Comparison of ENCODE assay signal across 32 cellular contexts in genomic region chr12:77842430-77842829, GRCh38. TPM values are rescaled to one million over a fixed set of nuclear protein-coding genes. Genes with fewer than 3 reads are reported as not detected.
DNase-seq lines count a peak whose midpoint lies in the region; FAIRE-seq and TF ChIP-seq lines count a peak whose summit lies in the region.
"Had no signal": no experiment of that assay in that cellular context is flagged by ENCODE, and none has a peak within 500 bp of the region (broad histone marks: within the 10 kb centered on the region; RNA-seq: fewer than 3 reads in every experiment).

No MANE protein-coding gene starts in this region.

- H3K36me3 ChIP-seq in keratinocyte (ENCODE audit: control insufficient read depth in 2 of 2, extremely low read depth in 1 of 2, insufficient read depth in 2 of 2, low read length in 2 of 2), result no peaks in the 10 kb centered on the region
- H3K36me3 ChIP-seq: BE2C, left ventricle myocardium inferior, ovary, right atrium auricular region, thoracic aorta, uterus had no signal

- no peak overlapping the region for H3K9ac ChIP-seq in keratinocyte (ENCODE audit: control insufficient read depth, extremely low read depth, insufficient read depth, low read length)
- H3K9ac ChIP-seq: SK-N-SH had no signal

- H3K4me2 ChIP-seq in keratinocyte (ENCODE audit: control insufficient read depth, extremely low read depth, insufficient read depth, low read depth, low read length), result no peak overlapping the region
- H3K4me2 ChIP-seq: SK-N-SH had no signal

- intact Hi-C loops in dorsolateral prefrontal cortex (cut with DNase I), result no loop called here

- no peak overlapping the region for H3K27ac Mint-ChIP-seq in activated T-cell treated with anti-CD3 and anti-CD28 coated beads, Interleukin-2, amount 50 U/mL, for 24 hours
- H3K27ac Mint-ChIP-seq: activated naive CD4-positive, alpha-beta T cell treated with anti-CD3 and anti-CD28 coated beads, Interleukin-2, amount 10 ng/mL, durations not matched to agents 7 days and 5 days; natural killer cell treated with Interleukin-12 subunit alpha and Interleukin-12 subunit beta and Interleukin-15 and Interleukin-18, amount 100 ng/mL, for 72 hours had no signal

- FAIRE-seq in keratinocyte (lab: Jason Lieb, UNC), result peak; percentile 78
- FAIRE-seq: A204.1, endothelial cell of umbilical vein, H1 had no signal

- H4K20me1 ChIP-seq in keratinocyte (ENCODE audit: control insufficient read depth, extremely low read depth, insufficient read depth, low read length), result no peaks in the 10 kb centered on the region

- TF ChIP-seq CTCF in keratinocyte (optimal IDR thresholded peaks at IDR 0.05 in 1 of 3, IDR thresholded peaks at IDR 0.05 in 1 of 3, conservative IDR thresholded peaks at IDR 0.05 in 1 of 3; ENCODE audit: extremely low read depth in 1 of 3, insufficient read depth in 2 of 3, low read length in 3 of 3) (no peak), dorsolateral prefrontal cortex (IDR thresholded peaks at IDR 0.05 in 54 of 56, conservative IDR thresholded peaks at IDR 0.05 in 2 of 56; ENCODE audit: low read depth in 1 of 56, partially characterized antibody in 56 of 56) (no peak)

- peaks cover 3% of the 10 kb centered on the region for H3K9me3 Mint-ChIP-seq in activated T-cell treated with anti-CD3 and anti-CD28 coated beads, Interleukin-2, amount 50 U/mL, for 24 hours
- H3K9me3 Mint-ChIP-seq: activated naive CD4-positive, alpha-beta T cell treated with anti-CD3 and anti-CD28 coated beads, Interleukin-2, amount 10 ng/mL, durations not matched to agents 7 days and 5 days had no signal

- H3K27me3 Mint-ChIP-seq in activated T-cell treated with anti-CD3 and anti-CD28 coated beads, Interleukin-2, amount 50 U/mL, for 24 hours, result no peaks in the 10 kb centered on the region
- H3K27me3 Mint-ChIP-seq: activated naive CD4-positive, alpha-beta T cell treated with anti-CD3 and anti-CD28 coated beads, Interleukin-2, amount 10 ng/mL, durations not matched to agents 7 days and 5 days; natural killer cell treated with Interleukin-12 subunit alpha and Interleukin-12 subunit beta and Interleukin-15 and Interleukin-18, amount 100 ng/mL, for 72 hours had no signal

- no peak overlapping the region for H3K4me3 ChIP-seq in keratinocyte (ENCODE audit: control insufficient read depth in 2 of 3, extremely low read depth in 1 of 3, insufficient read depth in 2 of 3, low read depth in 1 of 3, low read length in 3 of 3)
- H3K4me3 ChIP-seq in skeletal muscle cell (ENCODE audit: low read depth, low read length), result no peak overlapping the region
- H3K4me3 ChIP-seq in dorsolateral prefrontal cortex, result no peak overlapping the region
- H3K4me3 ChIP-seq: left ventricle myocardium inferior, ovary, right atrium auricular region, thoracic aorta, uterus had no signal

- H2AFZ ChIP-seq in keratinocyte (ENCODE audit: control insufficient read depth, low read length), result no peak overlapping the region

- H3K4me1 ChIP-seq in keratinocyte (ENCODE audit: control insufficient read depth, extremely low read depth, insufficient read depth, low read length), result peaks cover 26% of the 10 kb centered on the region
- H3K4me1 ChIP-seq: BE2C, uterus had no signal

- dilution Hi-C loops in keratinocyte (cut with MboI; ENCODE audit: extremely low pct_ligation_motif_present, low sequenced_read_pairs), result no loop called here

- H3K9me1 ChIP-seq in keratinocyte (ENCODE audit: control insufficient read depth, extremely low read depth, insufficient read depth, low read length), result no peaks in the 10 kb centered on the region

- peak; percentile 19 for DNase-seq in NCI-H510A treated with DMSO at 0.1 percent for 48 hours (lab: John Stamatoyannopoulos, UW)
- DNase-seq in NCI-H510A (lab: John Stamatoyannopoulos, UW), result no peak
- peak; percentile 13 for DNase-seq in amniotic epithelial cell (ENCODE audit: low read depth)
- no peak for DNase-seq in keratinocyte (ENCODE audit: low read depth, low spot score)
- peak; percentile 43 for DNase-seq in skeletal muscle cell (ENCODE audit: low read depth)
- DNase-seq in dorsolateral prefrontal cortex, result no peak
- no peak for DNase-seq in activated T-cell treated with anti-CD3 and anti-CD28 coated beads, Interleukin-2, amount 50 U/mL, for 24 hours
- DNase-seq in NCI-H446 (lab: John Stamatoyannopoulos, UW), result no peak
- DNase-seq: activated CD4-positive, alpha-beta T cell treated with anti-CD3 and anti-CD28 coated beads for 48 hours; activated naive CD4-positive, alpha-beta T cell treated with anti-CD3 and anti-CD28 coated beads, Interleukin-2, amount 10 ng/mL, durations not matched to agents 7 days and 5 days; activated T-cell treated with anti-CD3 and anti-CD28 coated beads, Interleukin-2, amount 50 U/mL, for 48 hours; amygdala; BE2C; central memory CD4-positive, alpha-beta T cell; dermis blood vessel endothelial cell; left ventricle myocardium inferior; NCI-H1092 treated with DMSO at 0.1 percent for 48 hours; NCI-H2029; NCI-H524 treated with DMSO at 0.1 percent for 48 hours; ovary; SK-N-SH; stimulated activated CD4-positive, alpha-beta T cell treated with anti-CD3 and anti-CD28 coated beads, Interleukin-12 subunit alpha, Interleukin-12 subunit beta, amount 100 ng/mL, for 4 hours; stimulated activated CD4-positive, alpha-beta T cell treated with anti-CD3 and anti-CD28 coated beads, Interleukin-4, amount 100 ng/mL, for 24 hours; stimulated activated naive CD4-positive, alpha-beta T cell; uterus had no signal

- H3K27ac ChIP-seq in keratinocyte (ENCODE audit: control insufficient read depth, insufficient read depth, low read length) (no peak overlapping the region), dorsolateral prefrontal cortex (no peak overlapping the region)
- H3K27ac ChIP-seq: left ventricle myocardium inferior, ovary, right atrium auricular region, thoracic aorta, uterus had no signal

- H3K4me3 Mint-ChIP-seq in activated T-cell treated with anti-CD3 and anti-CD28 coated beads, Interleukin-2, amount 50 U/mL, for 24 hours, result no peak overlapping the region
- H3K4me3 Mint-ChIP-seq: activated naive CD4-positive, alpha-beta T cell treated with anti-CD3 and anti-CD28 coated beads, Interleukin-2, amount 10 ng/mL, durations not matched to agents 7 days and 5 days; natural killer cell treated with Interleukin-12 subunit alpha and Interleukin-12 subunit beta and Interleukin-15 and Interleukin-18, amount 100 ng/mL, for 72 hours had no signal

- no peaks in the 10 kb centered on the region for H3K4me1 Mint-ChIP-seq in activated T-cell treated with anti-CD3 and anti-CD28 coated beads, Interleukin-2, amount 50 U/mL, for 24 hours (ENCODE audit: low read depth)
- H3K4me1 Mint-ChIP-seq: activated naive CD4-positive, alpha-beta T cell treated with anti-CD3 and anti-CD28 coated beads, Interleukin-2, amount 10 ng/mL, durations not matched to agents 7 days and 5 days had no signal

- no peaks in the 10 kb centered on the region for H3K36me3 Mint-ChIP-seq in activated T-cell treated with anti-CD3 and anti-CD28 coated beads, Interleukin-2, amount 50 U/mL, for 24 hours (ENCODE audit: low read depth)
- H3K36me3 Mint-ChIP-seq: activated naive CD4-positive, alpha-beta T cell treated with anti-CD3 and anti-CD28 coated beads, Interleukin-2, amount 10 ng/mL, durations not matched to agents 7 days and 5 days; natural killer cell treated with Interleukin-12 subunit alpha and Interleukin-12 subunit beta and Interleukin-15 and Interleukin-18, amount 100 ng/mL, for 72 hours had no signal

- H3K79me2 ChIP-seq in keratinocyte (ENCODE audit: control insufficient read depth, insufficient read depth, low read length), result no peaks in the 10 kb centered on the region

- H3K9me3 ChIP-seq in keratinocyte (ENCODE audit: control insufficient read depth, low read depth, low read length), result no peaks in the 10 kb centered on the region
- H3K9me3 ChIP-seq: BE2C, left ventricle myocardium inferior, ovary, right atrium auricular region, SK-N-SH, thoracic aorta, uterus had no signal

- H3K27me3 ChIP-seq in keratinocyte (ENCODE audit: control insufficient read depth, extremely low read depth, insufficient read depth, low read length) (no peaks in the 10 kb centered on the region), dorsolateral prefrontal cortex (no peaks in the 10 kb centered on the region)
- H3K27me3 ChIP-seq: BE2C, ovary, right atrium auricular region, uterus had no signal

RNA-seq across cellular contexts. Expression of gene NAV3, which starts 11.7 kb away (rescaled TPM):
- polyA plus RNA-seq in keratinocyte, result 11.2 to 22.9 TPM (median 22.6 TPM) in 3 replicates
- 1.1 TPM for polyA plus RNA-seq in keratinocyte (2011; ENCODE audit: low read depth)
- polyA plus RNA-seq in keratinocyte (2011; cell fraction: cytosol; rRNA removed), result 4.8 and 9.4 TPM in 2 replicates
- 19.9 and 20.1 TPM in 2 replicates for polyA plus RNA-seq in keratinocyte (2011; cell fraction: nucleus; rRNA removed)
- polyA plus RNA-seq in keratinocyte (2012; ENCODE audit: low replicate concordance), result 1.3 and 11.1 TPM in 2 replicates
- polyA minus RNA-seq in keratinocyte, result 53.2 to 142 TPM (median 141 TPM) in 3 replicates
- polyA minus RNA-seq in keratinocyte (2011; cell fraction: cytosol; rRNA and poly(A)+ RNA removed), result 61.8 TPM
- 61.1 and 109 TPM in 2 replicates for polyA minus RNA-seq in keratinocyte (2011; cell fraction: nucleus; rRNA and poly(A)+ RNA removed)
- total RNA-seq in dorsolateral prefrontal cortex, result 100 to 1,000 TPM in 68 of 120 experiments, 10 to 100 TPM in 52; 62.4 to 146 (median 104) TPM
- total RNA-seq: natural killer cell treated with Interleukin-12 subunit alpha and Interleukin-12 subunit beta and Interleukin-15 and Interleukin-18, amount 100 ng/mL, for 72 hours; T-helper 2 cell treated with Interferon-gamma antibody and Interleukin-4, amounts not matched to agents 100 ng/mL and 5 ng/mL, for 36 hours had no signal

Comparison
In these comparisons a context has a peak if more than half of its experiments do, and no peak if none do; other contexts are left out.
1. DNase-seq: peak in NCI-H510A treated with DMSO at 0.1 percent for 48 hours (single experiment), amniotic epithelial cell (single experiment) and skeletal muscle cell (single experiment); none in NCI-H510A (single experiment), keratinocyte (single experiment), dorsolateral prefrontal cortex (0 of 10), activated T-cell treated with anti-CD3 and anti-CD28 coated beads, Interleukin-2, amount 50 U/mL, for 24 hours (single experiment) and NCI-H446 (0 of 2).